1 cellular context compared by ENCODE assay signal in the genomic region with DNA sequence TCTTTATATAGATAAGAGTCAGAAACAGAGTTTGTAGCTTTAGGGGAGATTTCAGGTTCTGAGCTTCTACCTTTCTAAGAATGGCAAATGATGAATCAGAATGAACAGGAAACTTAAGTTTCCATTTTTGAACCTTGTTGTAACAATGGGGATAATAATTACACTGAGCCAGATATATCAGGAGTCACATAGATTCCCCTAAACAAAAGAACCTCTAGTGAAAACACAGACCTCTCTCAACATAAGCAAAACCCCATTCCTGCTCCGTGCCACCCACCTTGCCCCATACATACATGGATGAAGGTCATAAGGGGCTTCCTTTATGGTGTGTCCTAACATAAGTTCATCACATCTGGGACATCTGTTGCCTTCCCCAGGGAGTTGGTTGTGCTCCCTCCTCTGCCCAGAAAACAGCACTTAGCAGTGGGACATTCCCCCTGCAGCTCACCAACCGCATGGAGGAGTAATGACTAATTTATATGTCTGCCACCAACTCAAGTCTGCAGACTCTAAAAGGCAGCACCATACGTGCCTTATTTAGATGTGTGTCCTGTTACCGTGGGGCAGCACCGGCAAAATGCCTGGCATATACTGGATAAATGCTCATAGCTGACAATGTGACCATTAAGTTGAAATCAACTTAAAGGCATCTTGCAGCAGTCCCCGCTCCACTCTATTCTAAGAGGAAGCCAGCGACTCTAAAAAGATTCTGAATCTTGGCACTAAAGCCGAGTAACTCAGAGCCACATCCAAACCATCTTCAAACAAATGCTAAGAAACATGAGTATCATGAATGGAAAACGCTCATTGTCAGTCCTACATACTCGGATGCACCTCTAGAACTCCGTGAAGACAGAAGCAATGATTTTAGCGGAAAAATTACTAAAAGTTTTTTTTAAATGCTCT.
TF ChIP-seq lines count a peak whose summit lies in the region.

No MANE protein-coding gene starts in this region.

TF ChIP-seq in GM12878, 131 proteins besides CTCF, POLR2A, EP300 and RAD21 (continued from another document and continues in another):
- TF ChIP-seq, protein P1, sequence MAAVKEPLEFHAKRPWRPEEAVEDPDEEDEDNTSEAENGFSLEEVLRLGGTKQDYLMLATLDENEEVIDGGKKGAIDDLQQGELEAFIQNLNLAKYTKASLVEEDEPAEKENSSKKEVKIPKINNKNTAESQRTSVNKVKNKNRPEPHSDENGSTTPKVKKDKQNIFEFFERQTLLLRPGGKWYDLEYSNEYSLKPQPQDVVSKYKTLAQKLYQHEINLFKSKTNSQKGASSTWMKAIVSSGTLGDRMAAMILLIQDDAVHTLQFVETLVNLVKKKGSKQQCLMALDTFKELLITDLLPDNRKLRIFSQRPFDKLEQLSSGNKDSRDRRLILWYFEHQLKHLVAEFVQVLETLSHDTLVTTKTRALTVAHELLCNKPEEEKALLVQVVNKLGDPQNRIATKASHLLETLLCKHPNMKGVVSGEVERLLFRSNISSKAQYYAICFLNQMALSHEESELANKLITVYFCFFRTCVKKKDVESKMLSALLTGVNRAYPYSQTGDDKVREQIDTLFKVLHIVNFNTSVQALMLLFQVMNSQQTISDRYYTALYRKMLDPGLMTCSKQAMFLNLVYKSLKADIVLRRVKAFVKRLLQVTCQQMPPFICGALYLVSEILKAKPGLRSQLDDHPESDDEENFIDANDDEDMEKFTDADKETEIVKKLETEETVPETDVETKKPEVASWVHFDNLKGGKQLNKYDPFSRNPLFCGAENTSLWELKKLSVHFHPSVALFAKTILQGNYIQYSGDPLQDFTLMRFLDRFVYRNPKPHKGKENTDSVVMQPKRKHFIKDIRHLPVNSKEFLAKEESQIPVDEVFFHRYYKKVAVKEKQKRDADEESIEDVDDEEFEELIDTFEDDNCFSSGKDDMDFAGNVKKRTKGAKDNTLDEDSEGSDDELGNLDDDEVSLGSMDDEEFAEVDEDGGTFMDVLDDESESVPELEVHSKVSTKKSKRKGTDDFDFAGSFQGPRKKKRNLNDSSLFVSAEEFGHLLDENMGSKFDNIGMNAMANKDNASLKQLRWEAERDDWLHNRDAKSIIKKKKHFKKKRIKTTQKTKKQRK (IDR thresholded peaks at IDR 0.05; ENCODE audit: low read depth, low read length) = no peak
- peak; percentile 91 for TF ChIP-seq IKZF1 (conservative IDR thresholded peaks at IDR 0.05)
- TF ChIP-seq, protein P2, sequence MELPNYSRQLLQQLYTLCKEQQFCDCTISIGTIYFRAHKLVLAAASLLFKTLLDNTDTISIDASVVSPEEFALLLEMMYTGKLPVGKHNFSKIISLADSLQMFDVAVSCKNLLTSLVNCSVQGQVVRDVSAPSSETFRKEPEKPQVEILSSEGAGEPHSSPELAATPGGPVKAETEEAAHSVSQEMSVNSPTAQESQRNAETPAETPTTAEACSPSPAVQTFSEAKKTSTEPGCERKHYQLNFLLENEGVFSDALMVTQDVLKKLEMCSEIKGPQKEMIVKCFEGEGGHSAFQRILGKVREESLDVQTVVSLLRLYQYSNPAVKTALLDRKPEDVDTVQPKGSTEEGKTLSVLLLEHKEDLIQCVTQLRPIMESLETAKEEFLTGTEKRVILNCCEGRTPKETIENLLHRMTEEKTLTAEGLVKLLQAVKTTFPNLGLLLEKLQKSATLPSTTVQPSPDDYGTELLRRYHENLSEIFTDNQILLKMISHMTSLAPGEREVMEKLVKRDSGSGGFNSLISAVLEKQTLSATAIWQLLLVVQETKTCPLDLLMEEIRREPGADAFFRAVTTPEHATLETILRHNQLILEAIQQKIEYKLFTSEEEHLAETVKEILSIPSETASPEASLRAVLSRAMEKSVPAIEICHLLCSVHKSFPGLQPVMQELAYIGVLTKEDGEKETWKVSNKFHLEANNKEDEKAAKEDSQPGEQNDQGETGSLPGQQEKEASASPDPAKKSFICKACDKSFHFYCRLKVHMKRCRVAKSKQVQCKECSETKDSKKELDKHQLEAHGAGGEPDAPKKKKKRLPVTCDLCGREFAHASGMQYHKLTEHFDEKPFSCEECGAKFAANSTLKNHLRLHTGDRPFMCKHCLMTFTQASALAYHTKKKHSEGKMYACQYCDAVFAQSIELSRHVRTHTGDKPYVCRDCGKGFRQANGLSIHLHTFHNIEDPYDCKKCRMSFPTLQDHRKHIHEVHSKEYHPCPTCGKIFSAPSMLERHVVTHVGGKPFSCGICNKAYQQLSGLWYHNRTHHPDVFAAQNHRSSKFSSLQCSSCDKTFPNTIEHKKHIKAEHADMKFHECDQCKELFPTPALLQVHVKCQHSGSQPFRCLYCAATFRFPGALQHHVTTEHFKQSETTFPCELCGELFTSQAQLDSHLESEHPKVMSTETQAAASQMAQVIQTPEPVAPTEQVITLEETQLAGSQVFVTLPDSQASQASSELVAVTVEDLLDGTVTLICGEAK (IDR thresholded peaks at IDR 0.05; ENCODE audit: borderline replicate concordance) = no peak
- no peak for TF ChIP-seq ZNF592 (IDR thresholded peaks at IDR 0.05)
- TF ChIP-seq PAX5 (IDR thresholded peaks at IDR 0.05; ENCODE audit: borderline replicate concordance, low read depth, low read length) = peak; percentile 50; the same call in 1 of the 2 replicates
- TF ChIP-seq FOXM1 (IDR thresholded peaks at IDR 0.05; ENCODE audit: low read depth, low read length) = peak; percentile 70; the same call in 1 of the 2 replicates
- no peak for TF ChIP-seq CHD4 (IDR thresholded peaks at IDR 0.05)
- TF ChIP-seq EZH2 (IDR thresholded peaks at IDR 0.05; ENCODE audit: borderline replicate concordance, control insufficient read depth, low read depth, low read length) = no peak
- peak; percentile 56; the same call in 1 of the 2 replicates for TF ChIP-seq NR2F1 (conservative IDR thresholded peaks at IDR 0.05)
- peak; percentile 50; the same call in 1 of the 2 replicates for TF ChIP-seq GATAD2B (conservative IDR thresholded peaks at IDR 0.05; ENCODE audit: low read depth)
- no peak for TF ChIP-seq LARP7 (IDR thresholded peaks at IDR 0.05)
- TF ChIP-seq SMC3 (IDR thresholded peaks at IDR 0.05; ENCODE audit: borderline replicate concordance, low read length) = no peak; the same call in 1 of the 2 replicates
- no peak for TF ChIP-seq STAT3 (IDR thresholded peaks at IDR 0.05; ENCODE audit: low read depth, low read length)
- TF ChIP-seq NR2C1 (IDR thresholded peaks at IDR 0.05) = 0 out of 2 replicates have a peak, but pooled peaks have one; percentile 6
- TF ChIP-seq RUNX3 (IDR thresholded peaks at IDR 0.05; ENCODE audit: low read length) = peak; percentile 88
- TF ChIP-seq SMAD1 (IDR thresholded peaks at IDR 0.05; ENCODE audit: low read depth, partially characterized antibody) = no peak
- peak; percentile 97 for TF ChIP-seq MEF2B (IDR thresholded peaks at IDR 0.05; ENCODE audit: partially characterized antibody, poor library complexity, severe bottlenecking)
- peak in 1 of 2 experiments; percentile 58; a peak in 1 of 4 replicates for TF ChIP-seq SRF (IDR thresholded peaks at IDR 0.05; ENCODE audit: low read depth in 2 of 2, low read length in 2 of 2)
- TF ChIP-seq POLR2AphosphoS2 (IDR thresholded peaks at IDR 0.05; ENCODE audit: low read depth, low read length) = no peak
- TF ChIP-seq, protein P3, sequence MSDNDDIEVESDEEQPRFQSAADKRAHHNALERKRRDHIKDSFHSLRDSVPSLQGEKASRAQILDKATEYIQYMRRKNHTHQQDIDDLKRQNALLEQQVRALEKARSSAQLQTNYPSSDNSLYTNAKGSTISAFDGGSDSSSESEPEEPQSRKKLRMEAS (IDR thresholded peaks at IDR 0.05; ENCODE audit: low read depth, low read length) = no peak
- TF ChIP-seq TBL1XR1 (IDR thresholded peaks at IDR 0.05; ENCODE audit: low read depth, low read length) = no peak
- no peak for TF ChIP-seq CBX5 (IDR thresholded peaks at IDR 0.05; ENCODE audit: low read depth)
- TF ChIP-seq, protein P4, sequence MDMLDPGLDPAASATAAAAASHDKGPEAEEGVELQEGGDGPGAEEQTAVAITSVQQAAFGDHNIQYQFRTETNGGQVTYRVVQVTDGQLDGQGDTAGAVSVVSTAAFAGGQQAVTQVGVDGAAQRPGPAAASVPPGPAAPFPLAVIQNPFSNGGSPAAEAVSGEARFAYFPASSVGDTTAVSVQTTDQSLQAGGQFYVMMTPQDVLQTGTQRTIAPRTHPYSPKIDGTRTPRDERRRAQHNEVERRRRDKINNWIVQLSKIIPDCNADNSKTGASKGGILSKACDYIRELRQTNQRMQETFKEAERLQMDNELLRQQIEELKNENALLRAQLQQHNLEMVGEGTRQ (IDR thresholded peaks at IDR 0.05; ENCODE audit: borderline replicate concordance, low read depth, low read length) = no peak
- no peak for TF ChIP-seq MXI1 (IDR thresholded peaks at IDR 0.05; ENCODE audit: low read depth, low read length)
- TF ChIP-seq EED (IDR thresholded peaks at IDR 0.05; ENCODE audit: low read depth) = peak; percentile 93
- peak; percentile 78; the same call in 1 of the 2 replicates for TF ChIP-seq NFIC (IDR thresholded peaks at IDR 0.05; ENCODE audit: low read depth, low read length)
- TF ChIP-seq TARDBP (IDR thresholded peaks at IDR 0.05; ENCODE audit: borderline replicate concordance) = no peak
- peak; percentile 80; the same call in 1 of the 2 replicates for TF ChIP-seq MTA2 (IDR thresholded peaks at IDR 0.05; ENCODE audit: low read depth)
- TF ChIP-seq NR2C2 (IDR thresholded peaks at IDR 0.05; ENCODE audit: borderline replicate concordance, control insufficient read depth, insufficient read length, low read depth) = no peak
- TF ChIP-seq WRNIP1 (IDR thresholded peaks at IDR 0.05; ENCODE audit: borderline replicate concordance, low read depth, low read length) = no peak
- TF ChIP-seq, protein P5, sequence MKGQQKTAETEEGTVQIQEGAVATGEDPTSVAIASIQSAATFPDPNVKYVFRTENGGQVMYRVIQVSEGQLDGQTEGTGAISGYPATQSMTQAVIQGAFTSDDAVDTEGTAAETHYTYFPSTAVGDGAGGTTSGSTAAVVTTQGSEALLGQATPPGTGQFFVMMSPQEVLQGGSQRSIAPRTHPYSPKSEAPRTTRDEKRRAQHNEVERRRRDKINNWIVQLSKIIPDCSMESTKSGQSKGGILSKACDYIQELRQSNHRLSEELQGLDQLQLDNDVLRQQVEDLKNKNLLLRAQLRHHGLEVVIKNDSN (IDR thresholded peaks at IDR 0.05; ENCODE audit: borderline replicate concordance, extremely low read length, insufficient read depth, low read depth, low read length) = no peak
- TF ChIP-seq BCL11A (IDR thresholded peaks at IDR 0.05; ENCODE audit: low read depth, low read length) = peak; percentile 73
- TF ChIP-seq SKIL (IDR thresholded peaks at IDR 0.05; ENCODE audit: low read depth, poor library complexity, severe bottlenecking) = peak; percentile 95
- TF ChIP-seq PML (IDR thresholded peaks at IDR 0.05; ENCODE audit: low read length) = peak; percentile 60; the same call in 1 of the 2 replicates
- TF ChIP-seq ZBED1 (IDR thresholded peaks at IDR 0.05; ENCODE audit: borderline replicate concordance) = 0 out of 2 replicates have a peak, but pooled peaks have one; percentile 12
- peak in 1 of 2 experiments; percentile 51; a peak in 1 of 4 replicates for TF ChIP-seq ETV6 (conservative IDR thresholded peaks at IDR 0.05 in 1 of 2, IDR thresholded peaks at IDR 0.05 in 1 of 2; ENCODE audit: borderline replicate concordance in 1 of 2, low read depth in 1 of 2)
- TF ChIP-seq TCF7 (IDR thresholded peaks at IDR 0.05; ENCODE audit: borderline replicate concordance) = no peak
- TF ChIP-seq MEF2A (IDR thresholded peaks at IDR 0.05; ENCODE audit: insufficient read depth, low read depth, low read length) = 0 out of 2 replicates have a peak, but pooled peaks have one; percentile 71
- 0 out of 2 replicates have a peak, but pooled peaks have one; percentile 30 for TF ChIP-seq TCF3 (IDR thresholded peaks at IDR 0.05; ENCODE audit: borderline replicate concordance, insufficient read depth, low read depth, low read length)
- TF ChIP-seq RELA (IDR thresholded peaks at IDR 0.05; ENCODE audit: borderline replicate concordance, partially characterized antibody) = no peak
